Comparison of ENCODE assay signal across 14 cellular contexts in the genomic region with DNA sequence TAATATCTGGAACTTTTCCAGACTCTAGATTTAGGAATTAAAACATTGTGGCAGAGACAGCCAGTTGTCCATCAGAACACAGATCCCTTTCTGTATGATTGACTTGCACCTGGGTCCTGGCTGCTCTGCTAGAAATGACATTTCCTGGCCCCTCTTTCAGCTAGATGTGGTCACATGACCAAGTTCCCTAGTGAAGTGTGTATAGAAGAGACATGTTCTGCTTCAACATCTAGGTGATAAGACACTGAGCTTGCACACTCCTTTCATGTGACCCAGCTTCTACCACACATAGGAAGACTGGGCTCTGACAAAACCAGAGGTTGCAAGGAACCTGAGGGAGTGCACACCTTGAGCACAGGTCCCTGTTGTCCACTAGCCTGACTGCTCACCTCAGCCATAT. TPM values are rescaled to one million over a fixed set of nuclear protein-coding genes. Genes with fewer than 3 reads are reported as not detected.
DNase-seq lines count a peak whose midpoint lies in the region; TF ChIP-seq lines count a peak whose summit lies in the region.
"Had no signal": no experiment of that assay in that cellular context is flagged by ENCODE, and none has a peak within 500 bp of the region (broad histone marks: within the 10 kb centered on the region; RNA-seq: fewer than 3 reads in every experiment).

No MANE protein-coding gene starts in this region.

- intact Hi-C loops in dorsolateral prefrontal cortex (cut with DNase I): no loop called here

- H3K27me3 ChIP-seq in BLaER1 treated with 17β-estradiol and CSF1 and Interleukin-3, amounts not matched to agents 10 nM and 100 nM: no peaks in the 10 kb centered on the region
- peaks cover 0 to under 1% (median 0%) of the 10 kb centered on the region in 45 donors for H3K27me3 ChIP-seq in dorsolateral prefrontal cortex

- TF ChIP-seq CTCF in dorsolateral prefrontal cortex (IDR thresholded peaks at IDR 0.05 in 54 of 56, conservative IDR thresholded peaks at IDR 0.05 in 2 of 56; ENCODE audit: low read depth in 1 of 56, partially characterized antibody in 56 of 56): no peak

- peaks cover 0 to 6% (median 3%) of the 10 kb centered on the region in 10 experiments; a peak in 8 of 20 replicates for H3K4me1 ChIP-seq in BLaER1 treated with 17β-estradiol and CSF1 and Interleukin-3, amounts not matched to agents 10 nM and 100 nM
- H3K4me1 ChIP-seq: Caco-2 had no signal

- no peaks in the 10 kb centered on the region for H3K36me3 ChIP-seq in BLaER1 treated with 17β-estradiol and CSF1 and Interleukin-3, amounts not matched to agents 10 nM and 100 nM

- no peaks in the 10 kb centered on the region for H4K20me1 ChIP-seq in BLaER1 treated with 17β-estradiol and CSF1 and Interleukin-3, amounts not matched to agents 10 nM and 100 nM

- no peak overlapping the region for H3K4me3 ChIP-seq in BLaER1 treated with 17β-estradiol and CSF1 and Interleukin-3, amounts not matched to agents 10 nM and 100 nM
- H3K4me3 ChIP-seq in dorsolateral prefrontal cortex: no peak overlapping the region

- H3K9me3 ChIP-seq in BLaER1 treated with 17β-estradiol and CSF1 and Interleukin-3, amounts not matched to agents 10 nM and 100 nM (replicated peaks in 1 of 11): no peaks in the 10 kb centered on the region
- H3K9me3 ChIP-seq: Caco-2 had no signal

- peak overlapping the region in 6 of 11 experiments; percentile 7 to 54 (median 25); a peak in 5 of 22 replicates for H3K4me2 ChIP-seq in BLaER1 treated with 17β-estradiol and CSF1 and Interleukin-3, amounts not matched to agents 10 nM and 100 nM

- H3K27ac ChIP-seq in BLaER1 treated with 17β-estradiol and CSF1 and Interleukin-3, amounts not matched to agents 10 nM and 100 nM: no peak overlapping the region
- no peak overlapping the region for H3K27ac ChIP-seq in dorsolateral prefrontal cortex

- H3K9ac ChIP-seq in BLaER1 treated with 17β-estradiol and CSF1 and Interleukin-3, amounts not matched to agents 10 nM and 100 nM: no peak overlapping the region

- DNase-seq in SW480 (ENCODE audit: low spot score): peak; percentile 12
- peak; percentile 8 for DNase-seq in iPS-NIHi11 (ENCODE audit: low spot score)
- no peak for DNase-seq in SIG-M5 treated with dmso at 0.1 percent for 504 hours (lab: John Stamatoyannopoulos, UW; ENCODE audit: unreplicated experiment)
- DNase-seq in activated effector memory CD4-positive, alpha-beta T cell treated with Interleukin-2 at 50 U/mL for 16 hours: no peak
- no peak for DNase-seq in stimulated activated CD4-positive, alpha-beta T cell treated with anti-CD3 and anti-CD28 coated beads, Interleukin-4, amount 100 ng/mL, for 24 hours
- DNase-seq in dorsolateral prefrontal cortex: no peak
- DNase-seq: 8988T; C1 segment of cervical spinal cord; Caco-2; CD4-positive, alpha-beta T cell; DMS79 treated with DMSO at 0.1 percent for 48 hours; GF-D8; H9 had no signal

RNA-seq across cellular contexts. Expression of a gene that starts 22.8 kb away (rescaled TPM):
- total RNA-seq in dorsolateral prefrontal cortex: 100 to 1,000 TPM in 109 of 120 experiments, 10 to 100 TPM in 11; 56.7 to 187 (median 137) TPM

Comparison
In these comparisons a context has a peak if more than half of its experiments do, and no peak if none do; other contexts are left out.
1. DNase-seq: peak in SW480 (single experiment) and iPS-NIHi11 (single experiment); none in SIG-M5 treated with dmso at 0.1 percent for 504 hours (single experiment), activated effector memory CD4-positive, alpha-beta T cell treated with Interleukin-2 at 50 U/mL for 16 hours (single experiment), stimulated activated CD4-positive, alpha-beta T cell treated with anti-CD3 and anti-CD28 coated beads, Interleukin-4, amount 100 ng/mL, for 24 hours (single experiment) and dorsolateral prefrontal cortex (0 of 10).